8 cellular contexts compared by ENCODE assay signal in genomic region chr15:56365075-56365711, GRCh38. TPM values are rescaled to one million over a fixed set of nuclear protein-coding genes. Genes with fewer than 3 reads are reported as not detected.
DNase-seq lines count a peak whose midpoint lies in the region; TF ChIP-seq lines count a peak whose summit lies in the region.

Gene TEX9 (plus strand): TSS chr15:56365426. CDS start chr15:56365451, 25 bp downstream.

- peak; percentile 94 for DNase-seq in ELF-1 (ENCODE audit: low read depth, low spot score)
- DNase-seq in GOT3 (lab: John Stamatoyannopoulos, UW) = peak; percentile 37
- peak; percentile 82 to 85 for DNase-seq in Kasumi-1 (lab: John Stamatoyannopoulos, UW)
- peak; percentile 65 for DNase-seq in activated naive CD4-positive, alpha-beta T cell treated with Interleukin-2 at 50 U/mL for 16 hours
- DNase-seq in globus pallidus (ENCODE audit: low spot score) = peak; percentile 51
- peak; percentile 78 for DNase-seq in occipital lobe (lab: John Stamatoyannopoulos, UW)

- H3K27ac ChIP-seq in temporal lobe (ENCODE audit: low read depth, low read length) = no peak within 1 kb of the TSS

- TF ChIP-seq POLR2A in Raji (IDR thresholded peaks at IDR 0.05; ENCODE audit: insufficient read depth, low read depth, low read length) = peak; percentile 96

RNA-seq across cellular contexts. Expression of gene TEX9, which starts in this region (rescaled TPM):
- total RNA-seq in occipital lobe (23.2 TPM), temporal lobe (20.4 TPM)

Comparison
In these comparisons a context has a peak if more than half of its experiments do, and no peak if none do; other contexts are left out.
1. DNase-seq: peak in every context shown above with its lines; median percentile 94 in ELF-1; 84 in Kasumi-1; 78 in occipital lobe; 65 in activated naive CD4-positive, alpha-beta T cell treated with Interleukin-2 at 50 U/mL for 16 hours; 51 in globus pallidus; 37 in GOT3.